8 cellular contexts compared by ENCODE assay signal in the genomic region with DNA sequence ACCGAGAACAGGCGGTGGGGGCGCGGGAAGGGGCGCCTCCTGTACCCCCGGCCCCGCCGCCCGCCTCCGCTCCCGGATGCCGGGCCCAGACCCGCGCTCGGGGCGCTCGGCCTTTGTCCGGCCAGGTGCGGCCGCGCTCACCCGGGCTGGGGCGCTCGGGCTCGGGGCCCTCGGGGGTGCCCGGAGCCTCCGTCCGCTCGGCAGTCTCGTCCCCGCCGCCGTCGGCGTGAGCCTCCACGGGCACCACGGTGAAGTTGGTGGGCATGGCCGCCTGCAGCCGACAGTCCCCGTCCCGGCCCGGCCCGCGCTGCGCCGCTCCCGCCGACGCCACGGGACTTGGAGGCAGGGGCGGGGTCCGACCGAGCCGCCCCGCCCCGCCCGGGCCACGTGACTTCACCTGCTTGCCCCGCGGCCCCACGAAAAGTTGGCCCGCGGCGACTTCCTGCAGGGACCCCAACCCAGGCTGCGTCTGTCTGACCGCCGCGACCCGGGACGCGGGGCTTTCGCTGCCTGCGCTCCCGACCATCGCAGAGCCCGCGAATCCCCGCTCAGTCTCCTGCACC. TPM values are rescaled to one million over a fixed set of nuclear protein-coding genes. Genes with fewer than 3 reads are reported as not detected.
DNase-seq lines count a peak whose midpoint lies in the region; ATAC-seq and TF ChIP-seq lines count a peak whose summit lies in the region.

Gene SLC12A7, minus strand, starts transcription at position 337 of the 563 bp plus-strand sequence. Its CDS starts 72 bp downstream, at position 265.

- ATAC-seq in GM18502 (IDR thresholded peaks at IDR 0.05; ENCODE audit: poor library complexity, unreplicated experiment): peak; percentile 62
- peak; percentile 70 for ATAC-seq in HG03025 (IDR thresholded peaks at IDR 0.05; ENCODE audit: low FRiP score, unreplicated experiment)
- ATAC-seq in upper lobe of left lung (ENCODE audit: low FRiP score in 2 of 2): peak in 1 of 2 donors; percentile 75

- peak within 1 kb of the TSS; percentile 87 for H3K9ac ChIP-seq in NT2/D1 (ENCODE audit: insufficient read length, low read depth)

- no peak for TF ChIP-seq EP300 in ovary (IDR thresholded peaks at IDR 0.05)
- TF ChIP-seq EP300 in upper lobe of left lung (IDR thresholded peaks at IDR 0.05): peak in 1 of 4 donors; percentile 9

- peaks cover 12% of the 10 kb centered on the region for H3K4me1 ChIP-seq in NT2/D1 (ENCODE audit: insufficient read depth, insufficient read length)
- H3K4me1 ChIP-seq in ovary (ENCODE audit: insufficient read depth): peaks cover 6% of the 10 kb centered on the region
- H3K4me1 ChIP-seq in upper lobe of left lung: peaks cover 16 to 45% (median 21%) of the 10 kb centered on the region in 4 donors

- intact Hi-C loops in ovary (cut with DNase I): no loop called here

- H3K4me3 ChIP-seq in NT2/D1 (ENCODE audit: insufficient read length, low read depth) (peak within 1 kb of the TSS; percentile 62), ovary (peak within 1 kb of the TSS; percentile 96), upper lobe of left lung (peak within 1 kb of the TSS; percentile 63 to 93 (median 82))

- H3K27ac ChIP-seq in ovary (peak within 1 kb of the TSS; percentile 45 to 59), upper lobe of left lung (peak within 1 kb of the TSS; percentile 87 to 92 (median 89))

- peaks cover 3% of the 10 kb centered on the region for H3K36me3 ChIP-seq in NT2/D1 (ENCODE audit: insufficient read depth, insufficient read length, low read length)
- no peaks in the 10 kb centered on the region for H3K36me3 ChIP-seq in ovary
- H3K36me3 ChIP-seq in upper lobe of left lung: no peaks in the 10 kb centered on the region

- 1% methylated on average over 50 to 79 of the region's 79 CpGs for WGBS in ovary, 3 donors
- 0 to 3% methylated on average over 6 to 26 of the region's 79 CpGs for WGBS in upper lobe of left lung, 2 donors

- H3K9me3 ChIP-seq in NT2/D1 (ENCODE audit: insufficient read depth, low read length): no peaks in the 10 kb centered on the region
- H3K9me3 ChIP-seq in ovary: no peaks in the 10 kb centered on the region
- H3K9me3 ChIP-seq in upper lobe of left lung: no peaks in the 10 kb centered on the region

- H3K27me3 ChIP-seq in NT2/D1 (ENCODE audit: insufficient read depth, insufficient read length) (no peaks in the 10 kb centered on the region), ovary (no peaks in the 10 kb centered on the region), upper lobe of left lung (no peaks in the 10 kb centered on the region)

- TF ChIP-seq POLR2A in ovary (IDR thresholded peaks at IDR 0.05) (peak; percentile 67), upper lobe of left lung (IDR thresholded peaks at IDR 0.05) (peak in 3 of 4 donors; percentile 74 to 85 (median 80))

- TF ChIP-seq CTCF in ovary (IDR thresholded peaks at IDR 0.05): no peak
- TF ChIP-seq CTCF in upper lobe of left lung (IDR thresholded peaks at IDR 0.05): no peak

- DNase-seq in NT2/D1 (ENCODE audit: low read depth, low spot score) (no peak), activated gamma-delta T cell treated with Interleukin-2 at 50 U/mL for 16 hours (peak; percentile 60), glomerular visceral epithelial cell (ENCODE audit: extremely low spot score) (peak; percentile 65), ovary (peak; percentile 44 to 71 (median 60)), upper lobe of left lung (peak; percentile 79 to 95), superior temporal gyrus (ENCODE audit: extremely low spot score) (no peak)

RNA-seq across cellular contexts. Expression of gene SLC12A7, which starts in this region (rescaled TPM):
- total RNA-seq in ovary: 10 to 100 TPM in 6 of 7 donors, 1 to 10 TPM in 1; 9.8 to 33.9 (median 23.2) TPM
- polyA plus RNA-seq in ovary: 10 to 100 TPM in 1 of 2 donors, 1 to 10 TPM in 1; 5.9 to 12.2 TPM
- 100 to 1,000 TPM in 1 of 6 donors, 10 to 100 TPM in 5; 31.3 to 138 (median 48.5) TPM for total RNA-seq in upper lobe of left lung

Comparison
In these comparisons a context has a peak if more than half of its experiments do, and no peak if none do; other contexts are left out.
1. DNase-seq: peak in activated gamma-delta T cell treated with Interleukin-2 at 50 U/mL for 16 hours (single experiment), glomerular visceral epithelial cell (single experiment), ovary (5 of 5) and upper lobe of left lung (2 of 2); none in NT2/D1 (single experiment) and superior temporal gyrus (single experiment).
2. Peak in every context shown above with its lines, with median percentiles within 50 percentile points of each other: H3K4me3 ChIP-seq.